In the genomic region with DNA sequence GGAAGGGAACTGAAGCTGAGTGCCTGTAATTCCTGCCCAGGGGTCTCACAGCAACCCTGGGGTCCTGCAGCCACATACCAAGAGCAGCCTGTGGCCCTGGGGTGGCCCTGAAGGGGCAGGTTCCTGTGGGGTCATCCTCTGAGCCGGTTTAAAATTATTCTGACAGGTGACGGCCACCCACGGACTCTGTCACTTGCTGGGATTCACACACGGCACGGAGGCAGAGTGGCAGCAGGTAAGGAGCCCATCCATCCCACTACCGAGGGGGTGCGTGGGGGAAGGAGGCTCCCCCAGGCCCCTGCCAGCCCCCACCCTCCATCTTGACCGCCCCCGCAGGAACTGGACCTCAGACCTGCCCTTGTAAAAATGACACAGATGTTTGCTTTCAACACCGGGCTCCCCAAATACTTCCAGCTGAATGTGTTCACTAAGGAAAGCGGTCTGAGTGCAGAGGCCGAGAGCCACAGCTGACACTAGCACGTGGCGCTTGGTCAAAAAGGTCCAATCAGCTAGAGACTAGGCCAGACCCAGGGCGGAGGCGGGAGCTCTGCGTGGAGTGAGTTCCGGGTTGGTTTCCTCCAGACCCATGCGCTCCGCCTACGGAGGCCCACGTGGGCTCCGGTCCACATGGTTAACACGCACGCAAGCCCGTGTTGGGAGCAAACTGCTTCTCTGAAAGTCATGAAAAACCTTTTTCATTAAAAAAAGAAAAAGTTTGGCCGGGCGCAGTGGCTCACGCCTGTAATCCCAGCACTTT, we compare ENCODE assay signal across 8 cellular contexts. TPM values are rescaled to one million over a fixed set of nuclear protein-coding genes. Genes with fewer than 3 reads are reported as not detected.
A peak's percentile ranks its signal among the peaks of the same experiment; 100 is the strongest.
DNase-seq lines count a peak whose midpoint lies in the region; TF ChIP-seq lines count a peak whose summit lies in the region.

No MANE protein-coding gene starts in this region.

- no peak overlapping the region for H3K4me3 ChIP-seq in BJ (ENCODE audit: low read depth, low read length)
- peak overlapping the region in 1 of 4 donors; percentile 7 for H3K4me3 ChIP-seq in sigmoid colon
- no peak overlapping the region for H3K4me3 ChIP-seq in Caco-2 (ENCODE audit: low read depth, low read length)

- no peaks in the 10 kb centered on the region for H3K27me3 Mint-ChIP-seq in Caco-2 (ENCODE audit: insufficient read depth, unreplicated experiment)

- peaks cover 19% of the 10 kb centered on the region for H3K36me3 Mint-ChIP-seq in Caco-2 (ENCODE audit: insufficient read depth, unreplicated experiment)

- TF ChIP-seq CTCF in BJ (IDR thresholded peaks at IDR 0.05; ENCODE audit: insufficient read depth, low read depth, low read length) (no peak), sigmoid colon (IDR thresholded peaks at IDR 0.05) (no peak), Caco-2 (IDR thresholded peaks at IDR 0.05; ENCODE audit: insufficient read depth in 1 of 2, low read depth in 1 of 2, low read length in 1 of 2, severe bottlenecking in 1 of 2, unreplicated experiment in 1 of 2) (no peak)

- no peaks in the 10 kb centered on the region for H3K9me3 Mint-ChIP-seq in Caco-2 (ENCODE audit: unreplicated experiment)

- TF ChIP-seq EP300 in sigmoid colon (IDR thresholded peaks at IDR 0.05), result no peak

- H3K4me3 Mint-ChIP-seq in Caco-2 (ENCODE audit: unreplicated experiment), result no peak overlapping the region

- CTCF ChIA-PET in BJ (lab: Yijun Ruan, JAX), result interaction anchor here (0.7 to 1.1 kb wide), 2 partner anchors 90 to 326 kb away, joined by 3 read pairs; no protein-coding TSS in a partner anchor
- CTCF ChIA-PET in Caco-2 (lab: Charles Lee), result no interaction called here

- H3K9me3 ChIP-seq in sigmoid colon, result no peaks in the 10 kb centered on the region
- H3K9me3 ChIP-seq in Caco-2, result no peaks in the 10 kb centered on the region

- no peak for TF ChIP-seq POLR2A in sigmoid colon (IDR thresholded peaks at IDR 0.05)

- no peak overlapping the region for H3K27ac Mint-ChIP-seq in Caco-2 (ENCODE audit: unreplicated experiment)

- H3K27ac ChIP-seq in sigmoid colon, result peak overlapping the region in 3 of 4 donors; percentile 59 to 65 (median 60)

- POLR2A ChIA-PET in BJ (lab: Charles Lee) (no interaction called here), Caco-2 (lab: Charles Lee) (no interaction called here)

- no TSS peak for BruUV-seq in Caco-2 (replicated peaks; lab: Mats Ljungman, UMichigan)

- intact Hi-C loops in sigmoid colon (cut with DNase I), result no loop called here
- intact Hi-C loops in Caco-2 (cut with micrococcal nuclease; ENCODE audit: unreplicated experiment), result no loop called here

- peaks cover 6% of the 10 kb centered on the region for H3K36me3 ChIP-seq in BJ (ENCODE audit: control insufficient read depth, insufficient read depth, low read length)
- H3K36me3 ChIP-seq in sigmoid colon, result peaks cover 0 to 10% (median 0%) of the 10 kb centered on the region in 4 donors
- H3K36me3 ChIP-seq in Caco-2 (ENCODE audit: control insufficient read depth, insufficient read depth, low read length), result no peaks in the 10 kb centered on the region

- WGBS in sigmoid colon, 2 donors, result 68 to 71% methylated on average over 29 of the region's 29 CpGs

- H3K27me3 ChIP-seq in BJ (ENCODE audit: control insufficient read depth, insufficient read depth, low read length) (no peaks in the 10 kb centered on the region), sigmoid colon (peaks cover 0 to 45% (median 17%) of the 10 kb centered on the region in 3 donors), Caco-2 (replicated peaks; ENCODE audit: control insufficient read depth, insufficient read depth, low read length) (no peaks in the 10 kb centered on the region)

- H3K4me1 ChIP-seq in sigmoid colon (peaks cover 0 to 23% (median 18%) of the 10 kb centered on the region in 4 donors), Caco-2 (no peaks in the 10 kb centered on the region; the same call in 1 of the 2 replicates)

- DNase-seq in BJ (ENCODE audit: low read depth) (peak; percentile 67), Kasumi-1 (lab: John Stamatoyannopoulos, UW) (peak; percentile 72 to 73), globus pallidus (ENCODE audit: low spot score) (peak; percentile 34), sigmoid colon (peak; percentile 95), midbrain (lab: John Stamatoyannopoulos, UW) (no peak), Caco-2 (no peak), NCI-H524 (lab: John Stamatoyannopoulos, UW) (no peak)
- peak; percentile 75 for DNase-seq in activated CD8-positive, alpha-beta memory T cell treated with anti-CD3 and anti-CD28 coated beads, Interleukin-2, amount 50 U/mL, for 48 hours

- H3K4me1 Mint-ChIP-seq in Caco-2 (ENCODE audit: low read depth, unreplicated experiment), result no peaks in the 10 kb centered on the region

RNA-seq across cellular contexts. Expression of gene YBEY, which starts 10.0 kb away (rescaled TPM):
- polyA plus RNA-seq in BJ (2011; rRNA removed) (15.8 and 22.7 TPM in 2 replicates), sigmoid colon (10 to 100 TPM; 16.2 to 36.6 (median 30.3) TPM)
- polyA minus RNA-seq in BJ (2011; rRNA and poly(A)+ RNA removed), result 3.5 and 4.5 TPM in 2 replicates
- total RNA-seq in sigmoid colon (10 to 100 TPM in 3 of 4 donors, 1 to 10 TPM in 1; 9.0 to 15.1 (median 13.2) TPM), Caco-2 (2022) (10.6 and 11.5 TPM in 2 replicates)

RNA-seq across cellular contexts. Expression of gene MCM3AP, which starts 10.8 kb away (rescaled TPM):
- polyA plus RNA-seq in BJ (2011; rRNA removed), result 31.5 and 31.6 TPM in 2 replicates
- 47.5 and 48.1 TPM in 2 replicates for polyA minus RNA-seq in BJ (2011; rRNA and poly(A)+ RNA removed)
- total RNA-seq in sigmoid colon, result 10 to 100 TPM; 41.1 to 92.8 (median 52.5) TPM
- 10 to 100 TPM; 16.9 to 53.1 (median 19.8) TPM for polyA plus RNA-seq in sigmoid colon
- 88.1 and 102 TPM in 2 replicates for total RNA-seq in Caco-2 (2022)

RNA-seq across cellular contexts. Expression of gene C21orf58, which starts 27.5 kb away (rescaled TPM):
- 2.5 and 4.1 TPM in 2 replicates for polyA plus RNA-seq in BJ (2011; rRNA removed)
- polyA minus RNA-seq in BJ (2011; rRNA and poly(A)+ RNA removed), result 5.2 and 5.4 TPM in 2 replicates
- 1 to 10 TPM; 1.4 to 4.7 (median 1.9) TPM for total RNA-seq in sigmoid colon
- polyA plus RNA-seq in sigmoid colon, result 1 to 10 TPM in 2 of 3 donors, under 1 TPM in 1; 0.92 to 7.4 (median 1.8) TPM
- 17.7 and 18.6 TPM in 2 replicates for total RNA-seq in Caco-2 (2022)

RNA-seq across cellular contexts. Expression of gene PCNT, which starts 27.8 kb away (rescaled TPM):
- polyA plus RNA-seq in BJ (2011; rRNA removed), result 8.2 and 11.0 TPM in 2 replicates
- polyA minus RNA-seq in BJ (2011; rRNA and poly(A)+ RNA removed), result 12.1 and 16.4 TPM in 2 replicates
- total RNA-seq in sigmoid colon, result 10 to 100 TPM; 17.4 to 49.6 (median 26.0) TPM
- 10 to 100 TPM in 1 of 3 donors, 1 to 10 TPM in 2; 6.0 to 20.7 (median 6.2) TPM for polyA plus RNA-seq in sigmoid colon
- 38.4 and 44.2 TPM in 2 replicates for total RNA-seq in Caco-2 (2022)

Comparison
In these comparisons a context has a peak if more than half of its experiments do, and no peak if none do; other contexts are left out.
1. DNase-seq: peak in BJ (single experiment), Kasumi-1 (2 of 2), activated CD8-positive, alpha-beta memory T cell treated with anti-CD3 and anti-CD28 coated beads, Interleukin-2, amount 50 U/mL, for 48 hours (single experiment), globus pallidus (single experiment) and sigmoid colon (single experiment); none in midbrain (single experiment), Caco-2 (0 of 2) and NCI-H524 (0 of 2).